In genomic region chr1:156842618-156843300, GRCh38 we compare ENCODE assay signal across 23 cellular contexts. TPM values are rescaled to one million over a fixed set of nuclear protein-coding genes. Genes with fewer than 3 reads are reported as not detected.
A peak's percentile ranks its signal among the peaks of the same experiment; 100 is the strongest.
DNase-seq lines count a peak whose midpoint lies in the region; ATAC-seq, FAIRE-seq and TF ChIP-seq lines count a peak whose summit lies in the region.
"Had no signal": no experiment of that assay in that cellular context is flagged by ENCODE, and none has a peak within 500 bp of the region (broad histone marks: within the 10 kb centered on the region; RNA-seq: fewer than 3 reads in every experiment).

No MANE protein-coding gene starts in this region.

- H3K27me3 Mint-ChIP-seq in endothelial cell (ENCODE audit: unreplicated experiment), result peaks cover 35% of the 10 kb centered on the region

- DNase-seq in K562 (ENCODE audit: extremely low read depth in 1 of 4, low spot score in 3 of 4), result no peak
- no peak for DNase-seq in endothelial cell (ENCODE audit: low spot score)
- DNase-seq in osteoblast (ENCODE audit: insufficient read length, low spot score, missing footprints), result peak; percentile 76
- DNase-seq in ascending aorta (ENCODE audit: low spot score in 2 of 2), result no peak
- no peak for DNase-seq in stimulated activated CD4-positive, alpha-beta T cell treated with anti-CD3 and anti-CD28 coated beads, Interleukin-12 subunit alpha, Interleukin-12 subunit beta, amount 100 ng/mL, for 4 hours
- DNase-seq: C1 segment of cervical spinal cord; Calu3; CD4-positive, alpha-beta memory T cell; COR-L47; DMS53; DMS79 treated with DMSO at 0.1 percent for 48 hours; GF-D8; GOT3 had no signal

- H3K4me2 ChIP-seq in K562 (ENCODE audit: insufficient read depth, low read length), result no peak overlapping the region
- no peak overlapping the region for H3K4me2 ChIP-seq in osteoblast (ENCODE audit: insufficient read depth, low read length)

- 15% methylated on average over 9 of the region's 9 CpGs for WGBS in K562 (ENCODE audit: insufficient coverage, low coverage, missing lambda C conversion rate)

- BruUV-seq in K562 (replicated peaks; lab: Mats Ljungman, UMichigan), result no TSS peak

- H3K36me3 ChIP-seq in K562 (ENCODE audit: control insufficient read depth, insufficient read depth, low read length), result no peaks in the 10 kb centered on the region
- no peaks in the 10 kb centered on the region for H3K36me3 ChIP-seq in osteoblast (ENCODE audit: insufficient read depth, low read length)
- no peaks in the 10 kb centered on the region for H3K36me3 ChIP-seq in ascending aorta
- H3K36me3 ChIP-seq: HAP-1 had no signal

- CTCF ChIA-PET in K562 (lab: Yijun Ruan, JAX; ENCODE audit: low intra/inter-chr PET ratio), result interaction anchor here (1.1 kb wide), 1 partner anchor 47 kb away, joined by 3 read pairs; no protein-coding TSS in a partner anchor

- H3K4me3 Mint-ChIP-seq in endothelial cell (ENCODE audit: unreplicated experiment), result peak overlapping the region; percentile 18
- H3K4me3 Mint-ChIP-seq: CD4-positive, alpha-beta memory T cell had no signal

- POLR2A ChIA-PET in K562 (lab: Yijun Ruan, JAX), result no interaction called here

- no peak for TF ChIP-seq POLR2A in K562 (conservative IDR thresholded peaks at IDR 0.05)

- H3K27ac ChIP-seq in K562 (ENCODE audit: extremely low read depth, low read depth, low read length) (no peak overlapping the region), osteoblast (ENCODE audit: low read depth, low read length) (no peak overlapping the region), ascending aorta (no peak overlapping the region)

- H3K9me1 ChIP-seq in K562 (ENCODE audit: control insufficient read depth, insufficient read depth, low read length), result no peaks in the 10 kb centered on the region

- H3K27me3 ChIP-seq in K562 (ENCODE audit: control insufficient read depth in 2 of 2, insufficient read depth in 2 of 2, low read length in 2 of 2), result 0 out of 5 replicates have a peak, but pooled peaks cover 0 to 13% of the 10 kb centered on the region in 2 experiments
- H3K27me3 ChIP-seq in osteoblast (ENCODE audit: insufficient read depth, low read length), result peaks cover 41% of the 10 kb centered on the region
- H3K27me3 ChIP-seq in ascending aorta, result peaks cover 9% of the 10 kb centered on the region

- H3K9me3 Mint-ChIP-seq in endothelial cell (ENCODE audit: unreplicated experiment), result no peaks in the 10 kb centered on the region
- H3K9me3 Mint-ChIP-seq: CD4-positive, alpha-beta memory T cell had no signal

- H3K4me3 ChIP-seq in K562 (no peak overlapping the region), osteoblast (ENCODE audit: insufficient read depth, low read length) (no peak overlapping the region), ascending aorta (no peak overlapping the region)
- H3K4me3 ChIP-seq: HAP-1 had no signal

- intact Hi-C loops in K562 (cut with micrococcal nuclease), result no loop called here
- intact Hi-C loops in ascending aorta (cut with DNase I), result no loop called here

- TF ChIP-seq RAD21 in K562 (CRISPR knock-in tag; conservative IDR thresholded peaks at IDR 0.05 in 1 of 2, IDR thresholded peaks at IDR 0.05 in 1 of 2), result no peak

- H3K79me2 ChIP-seq in K562 (ENCODE audit: control insufficient read depth, insufficient read depth, low read length) (no peaks in the 10 kb centered on the region), osteoblast (ENCODE audit: insufficient read depth, low read length) (no peaks in the 10 kb centered on the region)

- peaks cover 5% of the 10 kb centered on the region for H3K4me1 Mint-ChIP-seq in endothelial cell (ENCODE audit: unreplicated experiment)

- H3K9ac ChIP-seq in K562 (ENCODE audit: insufficient read depth in 1 of 2, low read depth in 2 of 2, low read length in 2 of 2), result no peak overlapping the region

- in situ Hi-C loops in K562 (cut with MboI), result no loop called here

- no peak for ATAC-seq in K562
- ATAC-seq in GM21528 (IDR thresholded peaks at IDR 0.05; ENCODE audit: low FRiP score, unreplicated experiment), result no peak
- ATAC-seq in GM18907 (IDR thresholded peaks at IDR 0.05; ENCODE audit: unreplicated experiment), result no peak

- H2AFZ ChIP-seq in K562 (ENCODE audit: low read depth, low read length) (no peak overlapping the region), osteoblast (ENCODE audit: low read length) (no peak overlapping the region)

- FAIRE-seq in K562 (lab: Jason Lieb, UNC), result no peak
- FAIRE-seq: GM12891, GM19239, H54 had no signal

- H3K9me3 ChIP-seq in K562 (replicated peaks; ENCODE audit: control insufficient read depth, insufficient read depth, low read depth, low read length), result no peaks in the 10 kb centered on the region
- H3K9me3 ChIP-seq in osteoblast (ENCODE audit: low read depth, low read length), result no peaks in the 10 kb centered on the region
- no peaks in the 10 kb centered on the region for H3K9me3 ChIP-seq in ascending aorta
- H3K9me3 ChIP-seq: HAP-1 had no signal

- no peaks in the 10 kb centered on the region for H3K36me3 Mint-ChIP-seq in endothelial cell (ENCODE audit: low read depth, unreplicated experiment)

- no peak for TF ChIP-seq EP300 in K562 (IDR thresholded peaks at IDR 0.05; ENCODE audit: low read length)

- no peak overlapping the region for H3K27ac Mint-ChIP-seq in endothelial cell (ENCODE audit: unreplicated experiment)

- H3K4me1 ChIP-seq in K562 (replicated peaks in 1 of 2; ENCODE audit: control insufficient read depth in 2 of 2, insufficient read depth in 2 of 2, low read length in 2 of 2) (peaks cover 0 to 22% of the 10 kb centered on the region in 2 experiments; a peak in 2 of 5 replicates), osteoblast (ENCODE audit: insufficient read depth, low read length) (no peaks in the 10 kb centered on the region), ascending aorta (no peaks in the 10 kb centered on the region)
- H3K4me1 ChIP-seq: HAP-1 had no signal

- no peak for TF ChIP-seq CTCF in K562 (IDR thresholded peaks at IDR 0.05 in 2 of 3, conservative IDR thresholded peaks at IDR 0.05 in 1 of 3; ENCODE audit: insufficient read depth in 2 of 3, low read depth in 1 of 3, low read length in 3 of 3)
- TF ChIP-seq CTCF in endothelial cell (IDR thresholded peaks at IDR 0.05; ENCODE audit: unreplicated experiment), result no peak
- no peak for TF ChIP-seq CTCF in osteoblast (IDR thresholded peaks at IDR 0.05; ENCODE audit: extremely low read depth, low read depth, low read length)
- no peak for TF ChIP-seq CTCF in ascending aorta (IDR thresholded peaks at IDR 0.05)

- H4K20me1 ChIP-seq in K562 (replicated peaks; ENCODE audit: control insufficient read depth, insufficient read depth, low read length) (no peaks in the 10 kb centered on the region), osteoblast (ENCODE audit: insufficient read depth, low read length) (no peaks in the 10 kb centered on the region)

RNA-seq across cellular contexts. Expression of gene INSRR, which starts 16.2 kb away (rescaled TPM):
- 0.14 and 1.6 TPM in 2 replicates for total RNA-seq in K562 (2011; cell fraction: chromatin; rRNA removed; ENCODE audit: low replicate concordance)
- 0.66 and 0.67 TPM in 2 replicates for total RNA-seq in K562 (2011; cell fraction: nucleolus; rRNA removed)
- total RNA-seq in K562 (2011; cell fraction: nucleoplasm; rRNA removed), result 0.44 and 0.46 TPM in 2 replicates
- total RNA-seq in K562 (2014; rRNA removed) (0.08 TPM in 1 of 2 replicates, not detected in the other), K562 (2014; rRNA removed; fragmentation: Illumina TruSeq; extraction: Trizol) (0.04 TPM in 1 of 2 replicates, not detected in the other), K562 (2015; rRNA removed; fragmentation: Illumina TruSeq; extraction: Trizol) (0.04 and 0.07 TPM in 2 replicates), K562 (2021) (0.18 TPM in 2 replicates), endothelial cell (ENCODE audit: unreplicated experiment) (not detected), osteoblast (0.29 and 0.36 TPM in 2 replicates), ascending aorta (2.9 TPM)
- polyA plus RNA-seq in K562 (2011; rRNA removed) (0.06 and 0.07 TPM in 2 replicates), K562 (2014; fragmentation: Illumina TruSeq; extraction: Trizol) (0.03 and 0.06 TPM in 2 replicates), K562 (2014; fragmentation: Nextera tagmentation; extraction: Ambion mirVana) (not detected), K562 (2014; rRNA removed) (0.07 and 0.12 TPM in 2 replicates)
- polyA plus RNA-seq in K562 (2011; cell fraction: cytosol; rRNA removed), result 0.04 and 0.16 TPM in 2 replicates
- polyA plus RNA-seq in K562 (2011; cell fraction: nucleus; rRNA removed), result 0.44 and 1.7 TPM in 2 replicates
- polyA plus RNA-seq in K562 (2012), result 0.25 and 0.83 TPM in 2 replicates
- polyA minus RNA-seq in K562 (2011; rRNA and poly(A)+ RNA removed), result 0.09 and 0.21 TPM in 2 replicates
- not detected in 2 replicates for polyA minus RNA-seq in K562 (2011; cell fraction: cytosol; rRNA and poly(A)+ RNA removed)
- 0.33 and 0.81 TPM in 2 replicates for polyA minus RNA-seq in K562 (2011; cell fraction: nucleus; rRNA and poly(A)+ RNA removed)
- total RNA-seq: A172, Calu3, Daoy, G401 had no signal
- polyA plus RNA-seq: BJ; CD4-positive, alpha-beta memory T cell had no signal

RNA-seq across cellular contexts. Expression of gene NTRK1, which starts 17.9 kb away (rescaled TPM):
- 54.2 and 208 TPM in 2 replicates for total RNA-seq in K562 (2011; cell fraction: chromatin; rRNA removed; ENCODE audit: low replicate concordance)
- total RNA-seq in K562 (2011; cell fraction: nucleolus; rRNA removed), result 116 and 182 TPM in 2 replicates
- total RNA-seq in K562 (2011; cell fraction: nucleoplasm; rRNA removed), result 78.5 and 79.4 TPM in 2 replicates
- total RNA-seq in K562 (2014; rRNA removed) (22.4 and 23.1 TPM in 2 replicates), K562 (2014; rRNA removed; fragmentation: Illumina TruSeq; extraction: Trizol) (3.3 and 4.8 TPM in 2 replicates), K562 (2015; rRNA removed; fragmentation: Illumina TruSeq; extraction: Trizol) (4.0 and 4.2 TPM in 2 replicates), K562 (2021) (28.0 and 30.0 TPM in 2 replicates), endothelial cell (ENCODE audit: unreplicated experiment) (0.23 TPM), osteoblast (0.36 and 0.88 TPM in 2 replicates), ascending aorta (not detected)
- polyA plus RNA-seq in K562 (2011; rRNA removed) (18.2 and 21.5 TPM in 2 replicates), K562 (2014; fragmentation: Illumina TruSeq; extraction: Trizol) (7.9 and 16.1 TPM in 2 replicates), K562 (2014; fragmentation: Nextera tagmentation; extraction: Ambion mirVana) (1 to 10 TPM in 1 of 2 experiments, under 1 TPM in 1; 0.46 to 2.3 TPM), K562 (2014; rRNA removed) (23.3 and 26.2 TPM in 2 replicates)
- polyA plus RNA-seq in K562 (2011; cell fraction: cytosol; rRNA removed), result 16.8 and 66.3 TPM in 2 replicates
- 93.6 and 258 TPM in 2 replicates for polyA plus RNA-seq in K562 (2011; cell fraction: nucleus; rRNA removed)
- polyA plus RNA-seq in K562 (2012), result 23.1 and 95.0 TPM in 2 replicates
- 5.4 and 15.6 TPM in 2 replicates for polyA minus RNA-seq in K562 (2011; rRNA and poly(A)+ RNA removed)
- polyA minus RNA-seq in K562 (2011; cell fraction: cytosol; rRNA and poly(A)+ RNA removed), result 13.1 and 24.5 TPM in 2 replicates
- 19.4 and 42.9 TPM in 2 replicates for polyA minus RNA-seq in K562 (2011; cell fraction: nucleus; rRNA and poly(A)+ RNA removed)
- total RNA-seq: Calu3 had no signal
- polyA plus RNA-seq: CD4-positive, alpha-beta memory T cell had no signal

RNA-seq across cellular contexts. Expression of gene SH2D2A, which starts 26.1 kb away (rescaled TPM):
- total RNA-seq in K562 (2011; cell fraction: chromatin; rRNA removed; ENCODE audit: low replicate concordance), result 15.3 and 26.9 TPM in 2 replicates
- 16.2 and 18.2 TPM in 2 replicates for total RNA-seq in K562 (2011; cell fraction: nucleolus; rRNA removed)
- total RNA-seq in K562 (2011; cell fraction: nucleoplasm; rRNA removed), result 20.7 and 27.8 TPM in 2 replicates
- total RNA-seq in K562 (2014; rRNA removed) (27.7 and 36.0 TPM in 2 replicates), K562 (2014; rRNA removed; fragmentation: Illumina TruSeq; extraction: Trizol) (4.8 and 6.9 TPM in 2 replicates), K562 (2015; rRNA removed; fragmentation: Illumina TruSeq; extraction: Trizol) (6.3 and 8.4 TPM in 2 replicates), K562 (2021) (33.6 TPM in 2 replicates), endothelial cell (ENCODE audit: unreplicated experiment) (not detected), osteoblast (0.29 and 0.36 TPM in 2 replicates), ascending aorta (not detected)
- polyA plus RNA-seq in K562 (2011; rRNA removed) (5.7 and 9.7 TPM in 2 replicates), K562 (2014; fragmentation: Illumina TruSeq; extraction: Trizol) (20.0 and 21.2 TPM in 2 replicates), K562 (2014; fragmentation: Nextera tagmentation; extraction: Ambion mirVana) (1 to 10 TPM in 1 of 2 experiments, under 1 TPM in 1; 0.89 to 1.1 TPM), K562 (2014; rRNA removed) (20.8 and 21.4 TPM in 2 replicates)
- 12.6 and 29.0 TPM in 2 replicates for polyA plus RNA-seq in K562 (2011; cell fraction: cytosol; rRNA removed)
- 10.6 and 25.9 TPM in 2 replicates for polyA plus RNA-seq in K562 (2011; cell fraction: nucleus; rRNA removed)
- polyA plus RNA-seq in K562 (2012), result 30.7 and 34.5 TPM in 2 replicates
- polyA minus RNA-seq in K562 (2011; rRNA and poly(A)+ RNA removed), result 2.2 and 4.8 TPM in 2 replicates
- polyA minus RNA-seq in K562 (2011; cell fraction: cytosol; rRNA and poly(A)+ RNA removed), result 11.6 and 16.2 TPM in 2 replicates
- polyA minus RNA-seq in K562 (2011; cell fraction: nucleus; rRNA and poly(A)+ RNA removed), result 10.4 and 13.3 TPM in 2 replicates

RNA-seq across cellular contexts. Expression of gene PEAR1, which starts 50.8 kb away (rescaled TPM):
- 6.2 and 13.8 TPM in 2 replicates for total RNA-seq in K562 (2011; cell fraction: chromatin; rRNA removed; ENCODE audit: low replicate concordance)
- 11.7 and 12.5 TPM in 2 replicates for total RNA-seq in K562 (2011; cell fraction: nucleolus; rRNA removed)
- 6.5 and 7.2 TPM in 2 replicates for total RNA-seq in K562 (2011; cell fraction: nucleoplasm; rRNA removed)
- total RNA-seq in K562 (2014; rRNA removed) (6.4 and 12.7 TPM in 2 replicates), K562 (2014; rRNA removed; fragmentation: Illumina TruSeq; extraction: Trizol) (2.5 and 2.6 TPM in 2 replicates), K562 (2015; rRNA removed; fragmentation: Illumina TruSeq; extraction: Trizol) (5.9 and 6.0 TPM in 2 replicates), K562 (2021) (5.2 and 6.1 TPM in 2 replicates), endothelial cell (ENCODE audit: unreplicated experiment) (50.7 TPM), osteoblast (17.0 and 21.2 TPM in 2 replicates), ascending aorta (39.8 TPM)
- polyA plus RNA-seq in K562 (2011; rRNA removed) (13.9 and 16.6 TPM in 2 replicates), K562 (2014; fragmentation: Illumina TruSeq; extraction: Trizol) (6.8 and 9.8 TPM in 2 replicates), K562 (2014; fragmentation: Nextera tagmentation; extraction: Ambion mirVana) (1 to 10 TPM in 1 of 2 experiments, under 1 TPM in 1; 0.87 to 1.1 TPM), K562 (2014; rRNA removed) (7.0 and 9.1 TPM in 2 replicates)
- 17.4 and 33.0 TPM in 2 replicates for polyA plus RNA-seq in K562 (2011; cell fraction: cytosol; rRNA removed)
- polyA plus RNA-seq in K562 (2011; cell fraction: nucleus; rRNA removed), result 30.0 and 34.3 TPM in 2 replicates
- polyA plus RNA-seq in K562 (2012), result 5.5 and 7.2 TPM in 2 replicates
- polyA minus RNA-seq in K562 (2011; rRNA and poly(A)+ RNA removed), result 6.3 and 7.1 TPM in 2 replicates
- polyA minus RNA-seq in K562 (2011; cell fraction: cytosol; rRNA and poly(A)+ RNA removed), result 7.3 and 8.2 TPM in 2 replicates
- polyA minus RNA-seq in K562 (2011; cell fraction: nucleus; rRNA and poly(A)+ RNA removed), result 6.3 and 12.1 TPM in 2 replicates
- polyA plus RNA-seq: CD4-positive, alpha-beta memory T cell had no signal
